ENCODE assay signal across 8 cellular contexts in genomic region chr1:92858564-92859399, GRCh38. TPM values are rescaled to one million over a fixed set of nuclear protein-coding genes. Genes with fewer than 3 reads are reported as not detected.
DNase-seq lines count a peak whose midpoint lies in the region; ATAC-seq, FAIRE-seq and TF ChIP-seq lines count a peak whose summit lies in the region.

No MANE protein-coding gene starts in this region.

- H3K4ac ChIP-seq in H9 (ENCODE audit: low read depth, low read length): no peak overlapping the region

- H4K8ac ChIP-seq in H9 (replicated peaks; ENCODE audit: insufficient read length, low read depth, low read length): no peak overlapping the region

- H3K4me2 ChIP-seq in H9 (ENCODE audit: insufficient read depth, insufficient read length, low read length): no peak overlapping the region
- peak overlapping the region; percentile 27 for H3K4me2 ChIP-seq in SU-DHL-6 (ENCODE audit: low read depth, low read length, poor library complexity, severe bottlenecking)

- no peak overlapping the region for H3K56ac ChIP-seq in H9 (ENCODE audit: insufficient read length, low read depth, low read length)

- no peaks in the 10 kb centered on the region; a peak in 2 of 7 replicates for H3K36me3 Mint-ChIP-seq in H9 (ENCODE audit: insufficient read depth in 1 of 3, low read depth in 3 of 3)

- no peak for ATAC-seq in GM21825 (IDR thresholded peaks at IDR 0.05; ENCODE audit: unreplicated experiment)

- H3K23ac ChIP-seq in H9 (ENCODE audit: insufficient read length, low read depth, low read length): no peak overlapping the region

- H3K4me3 ChIP-seq in SU-DHL-6 (ENCODE audit: insufficient read depth, low read length, poor library complexity, severe bottlenecking) (no peak overlapping the region), iPS DF 6.9 (ENCODE audit: low read length) (no peak overlapping the region), small intestine (ENCODE audit: low read depth in 1 of 2, low read length in 2 of 2) (no peak overlapping the region)

- no peak overlapping the region for H2BK12ac ChIP-seq in H9 (ENCODE audit: insufficient read length, low read depth, low read length)

- H3T11ph ChIP-seq in H9 (ENCODE audit: low read length): no peak overlapping the region

- H3K36me3 ChIP-seq in SU-DHL-6 (ENCODE audit: low read length) (0 out of 2 replicates have a peak, but pooled peaks cover 12% of the 10 kb centered on the region), iPS DF 6.9 (ENCODE audit: control insufficient read depth, insufficient read depth, low read length) (no peaks in the 10 kb centered on the region), small intestine (ENCODE audit: control insufficient read depth in 2 of 2, insufficient read depth in 2 of 2, low read length in 2 of 2) (no peaks in the 10 kb centered on the region)

- no peaks in the 10 kb centered on the region for H3K4me1 ChIP-seq in H9 (ENCODE audit: insufficient read depth, low read length)
- H3K4me1 ChIP-seq in iPS DF 6.9 (ENCODE audit: control insufficient read depth, insufficient read depth, low read length): no peaks in the 10 kb centered on the region
- peaks cover 0 to 2% of the 10 kb centered on the region in 2 donors for H3K4me1 ChIP-seq in small intestine (ENCODE audit: control insufficient read depth in 2 of 2, insufficient read depth in 1 of 2, low read depth in 1 of 2, low read length in 1 of 2)

- H3K9ac ChIP-seq in H9 (ENCODE audit: extremely low read depth, insufficient read length, low read length) (no peak overlapping the region), SU-DHL-6 (ENCODE audit: low read length) (no peak overlapping the region)

- no peak overlapping the region for H4K5ac ChIP-seq in H9 (ENCODE audit: insufficient read length, low read depth, low read length)

- H2AFZ ChIP-seq in H9 (ENCODE audit: low read length): no peak overlapping the region
- H2AFZ ChIP-seq in SU-DHL-6 (ENCODE audit: low read depth, low read length, severe bottlenecking): no peak overlapping the region

- H3K18ac ChIP-seq in H9 (ENCODE audit: insufficient read length, low read depth, low read length): no peak overlapping the region

- no peak overlapping the region for H2BK5ac ChIP-seq in H9 (ENCODE audit: insufficient read length, low read length)

- DNase-seq in EL: peak; percentile 80
- DNase-seq in H9: no peak
- DNase-seq in NCI-H1417 treated with DMSO at 0.1 percent for 48 hours (lab: John Stamatoyannopoulos, UW): peak; percentile 47
- DNase-seq in brain pericyte (ENCODE audit: low read depth, low spot score): peak; percentile 56
- peak; percentile 29 for DNase-seq in iPS DF 6.9 (ENCODE audit: low read depth, low spot score)
- DNase-seq in small intestine: peak; percentile 85

- H3K4me3 Mint-ChIP-seq in H9: no peak overlapping the region

- H3K27ac ChIP-seq in H9 (ENCODE audit: insufficient read length, low read depth, low read length) (no peak overlapping the region), SU-DHL-6 (ENCODE audit: low read depth, low read length) (peak overlapping the region; percentile 27; the same call in 1 of the 2 replicates), iPS DF 6.9 (ENCODE audit: low read length) (no peak overlapping the region), small intestine (ENCODE audit: low read depth in 1 of 2, low read length in 1 of 2) (peak overlapping the region in 1 of 2 donors; percentile 53)

- FAIRE-seq in small intestine (lab: Jason Lieb, UNC): peak; percentile 90

- H3K23me2 ChIP-seq in H9 (ENCODE audit: insufficient read length, low read depth, low read length, poor library complexity, severe bottlenecking): no peaks in the 10 kb centered on the region

- H3K4me1 Mint-ChIP-seq in H9: peaks cover 2 to 4% of the 10 kb centered on the region in 2 experiments; a peak in 2 of 4 replicates

- H2AK5ac ChIP-seq in H9 (ENCODE audit: insufficient read length, low read length): no peak overlapping the region

- H3K9me2 ChIP-seq in SU-DHL-6 (replicated peaks; ENCODE audit: insufficient read depth, low read length): no peaks in the 10 kb centered on the region

- WGBS in H9 (ENCODE audit: extremely low coverage, insufficient read length, low lambda C conversion rate): 100% methylated on average over 4 of the region's 13 CpGs
- 100% methylated on average over 6 of the region's 13 CpGs for WGBS in iPS DF 6.9 (ENCODE audit: insufficient coverage, insufficient read length)
- WGBS in small intestine, 3 donors: 26 to 29% (median 28%) methylated on average over 13 of the region's 13 CpGs

- H3K27ac Mint-ChIP-seq in H9: no peak overlapping the region

- H3K79me2 ChIP-seq in H9 (ENCODE audit: insufficient read depth, low read length) (no peaks in the 10 kb centered on the region), SU-DHL-6 (ENCODE audit: insufficient read depth, low read length) (peaks cover 49% of the 10 kb centered on the region)

- H3K27me3 ChIP-seq in H9 (ENCODE audit: insufficient read depth, low read length) (no peaks in the 10 kb centered on the region), SU-DHL-6 (ENCODE audit: low read length) (no peaks in the 10 kb centered on the region), iPS DF 6.9 (ENCODE audit: control insufficient read depth, insufficient read depth, low read length) (no peaks in the 10 kb centered on the region), small intestine (ENCODE audit: control insufficient read depth in 2 of 2, insufficient read depth in 2 of 2, low read length in 2 of 2) (no peaks in the 10 kb centered on the region)

- H3K9me3 ChIP-seq in H9 (ENCODE audit: control insufficient read depth, low read depth, low read length) (no peaks in the 10 kb centered on the region), SU-DHL-6 (ENCODE audit: insufficient read depth, low read length) (no peaks in the 10 kb centered on the region), iPS DF 6.9 (ENCODE audit: control insufficient read depth, insufficient read depth, low read length) (no peaks in the 10 kb centered on the region), small intestine (ENCODE audit: control insufficient read depth, low read depth) (no peaks in the 10 kb centered on the region)

- H4K20me1 ChIP-seq in H9 (ENCODE audit: control insufficient read depth, insufficient read depth, insufficient read length): no peaks in the 10 kb centered on the region
- no peaks in the 10 kb centered on the region; the same call in 1 of the 2 replicates for H4K20me1 ChIP-seq in SU-DHL-6 (ENCODE audit: low read depth, low read length)

- no peak overlapping the region for H3K14ac ChIP-seq in H9 (ENCODE audit: insufficient read depth, low read length)

- H2BK15ac ChIP-seq in H9 (ENCODE audit: low read depth, low read length): no peak overlapping the region

- H4K91ac ChIP-seq in H9 (ENCODE audit: insufficient read length, low read depth, low read length): no peak overlapping the region

- H3F3A ChIP-seq in SU-DHL-6 (ENCODE audit: insufficient read depth): peaks cover 20% of the 10 kb centered on the region

- no peaks in the 10 kb centered on the region; a peak in 1 of 5 replicates for H3K9me3 Mint-ChIP-seq in H9

- no peaks in the 10 kb centered on the region for H3K79me1 ChIP-seq in H9 (ENCODE audit: insufficient read depth, low read depth, low read length, poor library complexity, severe bottlenecking)

- H3K27me3 Mint-ChIP-seq in H9 (ENCODE audit: low read depth): no peaks in the 10 kb centered on the region

- no peak overlapping the region for H2BK20ac ChIP-seq in H9 (ENCODE audit: low read depth, low read length, poor library complexity, severe bottlenecking)

- TF ChIP-seq CTCF in H9 (conservative IDR thresholded peaks at IDR 0.05) (peak; percentile 98), SU-DHL-6 (IDR thresholded peaks at IDR 0.05; ENCODE audit: insufficient read depth, low read length, poor library complexity, severe bottlenecking) (peak; percentile 98)

- H2BK120ac ChIP-seq in H9 (ENCODE audit: low read depth, low read length, poor library complexity, severe bottlenecking): no peak overlapping the region

RNA-seq across cellular contexts. Expression of gene RPL5, which starts 26.9 kb away (rescaled TPM):
- 1,586 and 1,608 TPM in 2 replicates for total RNA-seq in H9 (2021)
- polyA plus RNA-seq in small intestine: 1,000 to 10,000 TPM; 1,004 to 2,140 (median 1,631) TPM
